ENCODE assay signal across 21 cellular contexts in genomic region chr16:878886-879285, GRCh38.
"Had no signal": no experiment of that assay in that cellular context is flagged by ENCODE, and none has a peak within 500 bp of the region (broad histone marks: within the 10 kb centered on the region; RNA-seq: fewer than 3 reads in every experiment).

No MANE protein-coding gene starts in this region.

- H3K27ac ChIP-seq: coronary artery, esophagus muscularis mucosa, foreskin keratinocyte, gastroesophageal sphincter, heart left ventricle, hepatocyte, left lung, neutrophil, pancreas, right lobe of liver, suprapubic skin, transverse colon, upper lobe of right lung, uterus had no signal

- H3K9me3 ChIP-seq: neutrophil, pancreas, suprapubic skin, transverse colon had no signal

- H3K27me3 ChIP-seq: esophagus muscularis mucosa, foreskin keratinocyte, gastroesophageal sphincter, heart left ventricle, hepatocyte, left lung, neutrophil, pancreas, right lobe of liver, suprapubic skin, transverse colon, upper lobe of right lung, uterus had no signal

- DNase-seq: effector memory CD4-positive, alpha-beta T cell; foreskin keratinocyte; left cardiac atrium; natural killer cell; stimulated activated naive CD4-positive, alpha-beta T cell; upper lobe of right lung; uterus had no signal

- H3K4me1 ChIP-seq: esophagus muscularis mucosa, foreskin keratinocyte, gastroesophageal sphincter, heart left ventricle, left lung, pancreas, right lobe of liver, suprapubic skin, transverse colon, upper lobe of right lung, uterus had no signal

- H3K36me3 ChIP-seq: pancreas, right lobe of liver, transverse colon, upper lobe of right lung, uterus had no signal

- FAIRE-seq: endothelial cell of umbilical vein, pancreas had no signal

- ATAC-seq: foreskin keratinocyte, gastroesophageal sphincter, heart left ventricle, left cardiac atrium, left lung, pancreas, right lobe of liver, upper lobe of right lung had no signal

- H3K4me2 ChIP-seq: hepatocyte, smooth muscle cell had no signal

- H3K4me3 ChIP-seq: coronary artery, esophagus muscularis mucosa, gastroesophageal sphincter, heart left ventricle, hepatocyte, left lung, lung, pancreas, right lobe of liver, smooth muscle cell, suprapubic skin, transverse colon, upper lobe of right lung, uterus had no signal
